In the genomic region with DNA sequence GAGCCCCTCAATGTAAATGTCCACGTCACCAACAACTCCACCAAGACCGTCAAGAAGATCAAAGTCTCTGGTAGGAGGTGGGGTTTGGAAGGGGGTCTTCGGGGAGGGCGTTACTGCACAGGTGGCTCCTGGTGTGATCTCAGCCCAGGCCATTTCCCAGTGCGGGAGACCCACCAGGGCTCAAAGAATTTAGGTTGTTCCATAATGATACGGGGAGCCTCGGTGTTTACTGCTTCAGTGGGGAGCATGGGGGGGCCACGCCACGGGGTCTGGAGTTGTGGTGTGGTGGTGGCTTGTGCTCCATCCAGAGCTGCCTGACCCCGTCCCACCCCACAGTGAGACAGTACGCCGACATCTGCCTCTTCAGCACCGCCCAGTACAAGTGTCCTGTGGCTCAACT, we compare ENCODE assay signal across 27 cellular contexts. TPM values are rescaled to one million over a fixed set of nuclear protein-coding genes. Genes with fewer than 3 reads are reported as not detected.
"Had no signal": no experiment of that assay in that cellular context is flagged by ENCODE, and none has a peak within 500 bp of the region (broad histone marks: within the 10 kb centered on the region; RNA-seq: fewer than 3 reads in every experiment).

No MANE protein-coding gene starts in this region.

- H3K4me3 Mint-ChIP-seq: activated CD4-positive, alpha-beta T cell treated with anti-CD3 and anti-CD28 coated beads for 36 hours; nephron progenitor cell; stimulated activated naive B cell treated with anti-CD40 and anti-IgM and Interleukin-4, amounts not matched to agents 10 μg/mL and 1 μg/mL and 100 μg/mL, for 72 hours had no signal

- H3K27me3 ChIP-seq: esophagus squamous epithelium, heart right ventricle, pancreas, stomach, thyroid gland, upper lobe of left lung had no signal

- H3K27ac Mint-ChIP-seq: activated CD4-positive, alpha-beta T cell treated with anti-CD3 and anti-CD28 coated beads for 36 hours; nephron progenitor cell; stimulated activated naive B cell treated with anti-CD40 and anti-IgM and Interleukin-4, amounts not matched to agents 10 μg/mL and 1 μg/mL and 100 μg/mL, for 72 hours had no signal

- H3K9me3 Mint-ChIP-seq: nephron progenitor cell; stimulated activated naive B cell treated with anti-CD40 and anti-IgM and Interleukin-4, amounts not matched to agents 10 μg/mL and 1 μg/mL and 100 μg/mL, for 72 hours had no signal

- H3K4me1 ChIP-seq: prostate gland, thyroid gland had no signal

- DNase-seq: activated CD4-positive, alpha-beta T cell treated with anti-CD3 and anti-CD28 coated beads for 36 hours; activated CD4-positive, alpha-beta T cell treated with anti-CD3 and anti-CD28 coated beads, Interleukin-2, amount 50 U/mL, for 48 hours; activated CD4-positive, CD25-positive, alpha-beta regulatory T cell; activated effector memory CD4-positive, alpha-beta T cell treated with Interleukin-2 at 50 U/mL for 16 hours; activated naive CD4-positive, alpha-beta T cell treated with Interleukin-2 at 50 U/mL for 16 hours; effector CD8-positive, alpha-beta T cell; esophagus squamous epithelium; foreskin melanocyte; heart right ventricle; kidney glomerular epithelial cell; mesendoderm; nephron progenitor cell; pancreas; retina; stimulated activated CD4-positive, alpha-beta T cell treated with anti-CD3 and anti-CD28 coated beads, Interleukin-4, amount 100 ng/mL, for 24 hours; stimulated activated naive B cell treated with anti-CD40 and anti-IgM and Interleukin-4, amounts not matched to agents 10 μg/mL and 1 μg/mL and 100 μg/mL, for 72 hours; stomach; T-helper 1 cell; thyroid gland had no signal

- ATAC-seq: activated CD4-positive, alpha-beta T cell treated with anti-CD3 and anti-CD28 coated beads for 36 hours; heart right ventricle; left lobe of liver; pancreas; sciatic nerve; stimulated activated naive B cell treated with anti-CD40 and anti-IgM and Interleukin-4, amounts not matched to agents 10 μg/mL and 1 μg/mL and 100 μg/mL, for 72 hours had no signal

- H3K9me3 ChIP-seq: esophagus squamous epithelium, heart right ventricle, pancreas, prostate gland, stomach, thyroid gland, upper lobe of left lung had no signal

- H3K4me3 ChIP-seq: esophagus squamous epithelium, heart right ventricle, lung, pancreas, prostate gland, skin epidermis, stomach, thyroid gland, upper lobe of left lung had no signal

- H3K27me3 Mint-ChIP-seq: activated CD4-positive, alpha-beta T cell treated with anti-CD3 and anti-CD28 coated beads for 36 hours; stimulated activated naive B cell treated with anti-CD40 and anti-IgM and Interleukin-4, amounts not matched to agents 10 μg/mL and 1 μg/mL and 100 μg/mL, for 72 hours had no signal

- H3K27ac ChIP-seq: epithelial cell of prostate, esophagus squamous epithelium, pancreas, prostate gland, thyroid gland had no signal

- H3K36me3 ChIP-seq: pancreas, prostate gland, thyroid gland had no signal

RNA-seq across cellular contexts. Expression of a gene that starts 21.4 kb away (rescaled TPM):
- total RNA-seq: dermis microvascular lymphatic vessel endothelial cell had no signal
